In the genomic region with DNA sequence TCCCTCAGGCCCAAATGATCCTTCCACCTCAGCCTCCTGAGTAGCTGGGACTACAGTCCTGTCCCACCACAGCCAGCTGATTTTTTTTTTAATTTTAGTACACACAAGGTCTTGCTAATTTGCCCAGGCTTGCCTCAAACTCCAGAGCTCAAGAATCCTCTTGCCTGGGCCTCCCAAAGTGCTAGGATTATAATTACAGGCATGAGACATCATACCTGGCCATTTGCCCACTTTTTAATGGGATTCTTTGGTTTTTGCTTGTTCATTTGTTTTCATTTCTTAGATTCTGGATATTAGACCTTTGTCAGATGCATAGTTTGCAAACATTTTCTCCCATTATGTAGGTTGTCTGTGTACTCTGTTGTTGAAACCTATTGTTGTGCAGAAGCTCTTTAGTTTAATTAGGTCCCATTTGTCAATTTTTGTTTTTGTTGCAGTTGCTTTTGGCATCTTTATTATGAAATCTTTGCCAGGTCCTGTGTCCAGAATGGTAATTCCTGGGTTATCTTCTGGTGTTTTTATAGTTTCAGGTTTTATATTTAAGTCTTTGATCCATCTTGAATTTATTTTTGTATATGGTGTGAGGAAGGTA, we compare ENCODE assay signal across 22 cellular contexts.
DNase-seq lines count a peak whose midpoint lies in the region; ATAC-seq and TF ChIP-seq lines count a peak whose summit lies in the region.
"Had no signal": no experiment of that assay in that cellular context is flagged by ENCODE, and none has a peak within 500 bp of the region (broad histone marks: within the 10 kb centered on the region; RNA-seq: fewer than 3 reads in every experiment).

No MANE protein-coding gene starts in this region.

- H3K27ac ChIP-seq in RWPE1 (no peak overlapping the region), brain microvascular endothelial cell (no peak overlapping the region)
- H3K27ac ChIP-seq: neutrophil, sigmoid colon, upper lobe of left lung had no signal

- H3K4me3 ChIP-seq in fibroblast of villous mesenchyme (ENCODE audit: low read depth, low read length): no peak overlapping the region
- no peak overlapping the region for H3K4me3 ChIP-seq in brain microvascular endothelial cell (ENCODE audit: low read depth, low read length)
- H3K4me3 ChIP-seq: sigmoid colon, upper lobe of left lung had no signal

- no peaks in the 10 kb centered on the region for H3K36me3 ChIP-seq in brain microvascular endothelial cell (replicated peaks)

- peaks cover 58% of the 10 kb centered on the region for H3K4me1 Mint-ChIP-seq in HFFc6 (ENCODE audit: low read depth)
- H3K4me1 Mint-ChIP-seq in stimulated activated naive B cell treated with anti-CD40 and anti-IgM and Interleukin-4, amounts not matched to agents 10 μg/mL and 1 μg/mL and 100 μg/mL, for 72 hours: peaks cover 13 to 25% of the 10 kb centered on the region in 2 donors

- POLR2A ChIA-PET in RWPE1 (lab: Yijun Ruan, JAX; ENCODE audit: low non-redundant PET): no interaction called here

- no peaks in the 10 kb centered on the region for H3K27me3 Mint-ChIP-seq in HFFc6 (ENCODE audit: insufficient read depth)
- H3K27me3 Mint-ChIP-seq in stimulated activated naive B cell treated with anti-CD40 and anti-IgM and Interleukin-4, amounts not matched to agents 10 μg/mL and 1 μg/mL and 100 μg/mL, for 72 hours: no peaks in the 10 kb centered on the region
- H3K27me3 Mint-ChIP-seq: B cell, memory B cell had no signal

- in situ Hi-C loops in brain microvascular endothelial cell (cut with HindIII; ENCODE audit: low pct_ligation_motif_present, low sequenced_read_pairs): no loop called here

- H3K9me3 Mint-ChIP-seq in HFFc6: peaks cover 13% of the 10 kb centered on the region
- peaks cover 0 to 4% of the 10 kb centered on the region in 2 donors for H3K9me3 Mint-ChIP-seq in stimulated activated naive B cell treated with anti-CD40 and anti-IgM and Interleukin-4, amounts not matched to agents 10 μg/mL and 1 μg/mL and 100 μg/mL, for 72 hours
- H3K9me3 Mint-ChIP-seq: activated naive CD4-positive, alpha-beta T cell treated with anti-CD3 and anti-CD28 coated beads for 36 hours; stimulated activated effector memory CD8-positive, alpha-beta T cell treated with anti-CD3 and anti-CD28 coated beads, Interleukin-12 subunit alpha, Interleukin-12 subunit beta, amount 100 ng/mL, for 72 hours had no signal

- no peaks in the 10 kb centered on the region for H3K27me3 ChIP-seq in brain microvascular endothelial cell (replicated peaks)
- H3K27me3 ChIP-seq: neutrophil, sigmoid colon, upper lobe of left lung had no signal

- peaks cover 32% of the 10 kb centered on the region for H3K36me3 Mint-ChIP-seq in HFFc6 (ENCODE audit: low read depth)
- H3K36me3 Mint-ChIP-seq in stimulated activated naive B cell treated with anti-CD40 and anti-IgM and Interleukin-4, amounts not matched to agents 10 μg/mL and 1 μg/mL and 100 μg/mL, for 72 hours: peaks cover 34 to 53% of the 10 kb centered on the region in 2 donors

- DNase-seq in COR-L47 (lab: John Stamatoyannopoulos, UW) (peak; percentile 90), HFFc6 (peak; percentile 44), RWPE1 (ENCODE audit: low spot score) (peak; percentile 1), fibroblast of villous mesenchyme (ENCODE audit: low read depth) (peak; percentile 72), HK-2 (ENCODE audit: unreplicated experiment) (no peak), brain microvascular endothelial cell (no peak)
- DNase-seq in stimulated activated naive B cell treated with anti-CD40 and anti-IgM and Interleukin-4, amounts not matched to agents 10 μg/mL and 1 μg/mL and 100 μg/mL, for 72 hours: no peak
- DNase-seq: activated CD4-positive, alpha-beta T cell treated with anti-CD3 and anti-CD28 coated beads for 1 hour; activated CD8-positive, alpha-beta memory T cell treated with anti-CD3 and anti-CD28 coated beads, Interleukin-2, amount 50 U/mL, for 48 hours; activated naive CD4-positive, alpha-beta T cell treated with anti-CD3 and anti-CD28 coated beads for 36 hours; endodermal cell; glutamatergic neuron; NCI-H1417 treated with DMSO at 0.1 percent for 48 hours; NK-92 treated with Interleukin-12 subunit alpha and Interleukin-12 subunit beta, amount 100 ng/mL, for 24 hours; sigmoid colon; upper lobe of left lung had no signal

- ATAC-seq in GM21528 (IDR thresholded peaks at IDR 0.05; ENCODE audit: low FRiP score, unreplicated experiment): no peak
- ATAC-seq in stimulated activated naive B cell treated with anti-CD40 and anti-IgM and Interleukin-4, amounts not matched to agents 10 μg/mL and 1 μg/mL and 100 μg/mL, for 72 hours (replicated peaks): no peak
- ATAC-seq: stimulated activated effector memory CD8-positive, alpha-beta T cell treated with anti-CD3 and anti-CD28 coated beads, Interleukin-12 subunit alpha, Interleukin-12 subunit beta, amount 100 ng/mL, for 72 hours had no signal

- TF ChIP-seq CTCF in HFFc6 (IDR thresholded peaks at IDR 0.05) (no peak), RWPE1 (conservative IDR thresholded peaks at IDR 0.05; ENCODE audit: low read depth) (no peak), fibroblast of villous mesenchyme (IDR thresholded peaks at IDR 0.05; ENCODE audit: insufficient read depth, low read depth, low read length) (no peak), brain microvascular endothelial cell (IDR thresholded peaks at IDR 0.05; ENCODE audit: low read depth, low read length, missing control alignments) (no peak)

- peak overlapping the region; percentile 89 for H3K27ac Mint-ChIP-seq in HFFc6
- H3K27ac Mint-ChIP-seq in stimulated activated naive B cell treated with anti-CD40 and anti-IgM and Interleukin-4, amounts not matched to agents 10 μg/mL and 1 μg/mL and 100 μg/mL, for 72 hours: no peak overlapping the region
- H3K27ac Mint-ChIP-seq: activated naive CD4-positive, alpha-beta T cell treated with anti-CD3 and anti-CD28 coated beads for 36 hours; B cell; endodermal cell; memory B cell; stimulated activated effector memory CD8-positive, alpha-beta T cell treated with anti-CD3 and anti-CD28 coated beads, Interleukin-12 subunit alpha, Interleukin-12 subunit beta, amount 100 ng/mL, for 72 hours; T-helper 1 cell treated with Interleukin-12 subunit alpha and Interleukin-12 subunit beta and Interleukin-4 antibody, amounts not matched to agents 30 μg/mL and 1 μg/mL, for 36 hours had no signal

- no peak overlapping the region for H3K4me3 Mint-ChIP-seq in HFFc6
- H3K4me3 Mint-ChIP-seq in stimulated activated naive B cell treated with anti-CD40 and anti-IgM and Interleukin-4, amounts not matched to agents 10 μg/mL and 1 μg/mL and 100 μg/mL, for 72 hours: no peak overlapping the region
- H3K4me3 Mint-ChIP-seq: activated naive CD4-positive, alpha-beta T cell treated with anti-CD3 and anti-CD28 coated beads for 36 hours; B cell; endodermal cell; memory B cell; stimulated activated effector memory CD8-positive, alpha-beta T cell treated with anti-CD3 and anti-CD28 coated beads, Interleukin-12 subunit alpha, Interleukin-12 subunit beta, amount 100 ng/mL, for 72 hours; T-helper 1 cell treated with Interleukin-12 subunit alpha and Interleukin-12 subunit beta and Interleukin-4 antibody, amounts not matched to agents 30 μg/mL and 1 μg/mL, for 36 hours had no signal

- CTCF ChIA-PET in RWPE1 (lab: Yijun Ruan, JAX): interaction anchor here (0.6 kb wide), 3 partner anchors 21 to 656 kb away, joined by 3 to 5 read pairs (median 3); no protein-coding TSS in a partner anchor

Comparison
In these comparisons a context has a peak if more than half of its experiments do, and no peak if none do; other contexts are left out.
1. DNase-seq: peak in COR-L47 (single experiment), HFFc6 (single experiment), RWPE1 (single experiment) and fibroblast of villous mesenchyme (single experiment); none in HK-2 (single experiment), brain microvascular endothelial cell (single experiment) and stimulated activated naive B cell treated with anti-CD40 and anti-IgM and Interleukin-4, amounts not matched to agents 10 μg/mL and 1 μg/mL and 100 μg/mL, for 72 hours (single experiment).